ENCODE assay signal across 15 cellular contexts in genomic region chr5:172850454-172850797, GRCh38. TPM values are rescaled to one million over a fixed set of nuclear protein-coding genes. Genes with fewer than 3 reads are reported as not detected.
DNase-seq lines count a peak whose midpoint lies in the region; ATAC-seq and TF ChIP-seq lines count a peak whose summit lies in the region.
"Had no signal": no experiment of that assay in that cellular context is flagged by ENCODE, and none has a peak within 500 bp of the region (broad histone marks: within the 10 kb centered on the region; RNA-seq: fewer than 3 reads in every experiment).

No MANE protein-coding gene starts in this region.

- WGBS in GM23248 (ENCODE audit: low coverage in 1 of 2, low lambda C conversion rate in 2 of 2, missing lambda C conversion rate in 2 of 2), 2 experiments = 96% methylated on average over 6 of the region's 6 CpGs
- whole genome bisulfite sequencing in adrenal gland, 4 donors = 82 to 89% (median 84%) methylated on average over 3 to 6 of the region's 6 CpGs
- WGBS in stomach, 5 donors = 83 to 93% (median 87%) methylated on average over 6 of the region's 6 CpGs

- no peak overlapping the region for H3K27ac Mint-ChIP-seq in osteocyte (ENCODE audit: unreplicated experiment)
- H3K27ac Mint-ChIP-seq: activated T-helper 2 cell treated with anti-CD3 and anti-CD28 coated beads, Interferon-gamma antibody, Interleukin-2, Interleukin-4, amounts not matched to agents 10 μg/mL and 5 μg/mL and 100 μg/mL, durations not matched to agents 14 hours and 24 hours and 36 hours had no signal

- H3K4me1 ChIP-seq in GM23248 (ENCODE audit: insufficient read depth) (peaks cover 32% of the 10 kb centered on the region), adrenal gland (replicated peaks in 1 of 2) (peaks cover 29 to 64% of the 10 kb centered on the region in 2 donors), lower lobe of right lung (peaks cover 93% of the 10 kb centered on the region), stomach (peaks cover 70 to 98% (median 88%) of the 10 kb centered on the region in 4 donors)

- no peak overlapping the region for H3K4me3 ChIP-seq in GM23248
- H3K4me3 ChIP-seq in adrenal gland = no peak overlapping the region
- no peak overlapping the region for H3K4me3 ChIP-seq in lower lobe of right lung
- no peak overlapping the region for H3K4me3 ChIP-seq in stomach

- H3K9me3 ChIP-seq in GM23248 (ENCODE audit: low read depth) (no peaks in the 10 kb centered on the region), adrenal gland (replicated peaks in 1 of 3) (no peaks in the 10 kb centered on the region), lower lobe of right lung (no peaks in the 10 kb centered on the region), stomach (no peaks in the 10 kb centered on the region)

- in situ Hi-C loops in GM23248 (cut with MboI) = no loop called here

- H2AFZ ChIP-seq in GM23248 = no peak overlapping the region

- no peaks in the 10 kb centered on the region for H3K27me3 Mint-ChIP-seq in osteocyte (ENCODE audit: unreplicated experiment)

- H3K4me3 Mint-ChIP-seq in osteocyte (ENCODE audit: unreplicated experiment) = no peak overlapping the region
- H3K4me3 Mint-ChIP-seq: CD14-positive monocyte had no signal

- TF ChIP-seq CTCF in adrenal gland (IDR thresholded peaks at IDR 0.05) (no peak), lower lobe of right lung (IDR thresholded peaks at IDR 0.05) (no peak), stomach (IDR thresholded peaks at IDR 0.05) (no peak), osteocyte (IDR thresholded peaks at IDR 0.05) (no peak)

- H3K27me3 ChIP-seq in GM23248 (replicated peaks; ENCODE audit: insufficient read depth) = no peaks in the 10 kb centered on the region
- H3K27me3 ChIP-seq in adrenal gland = no peaks in the 10 kb centered on the region
- H3K27me3 ChIP-seq in lower lobe of right lung (ENCODE audit: low read depth) = no peaks in the 10 kb centered on the region
- no peaks in the 10 kb centered on the region for H3K27me3 ChIP-seq in stomach

- intact Hi-C loops in adrenal gland (cut with DNase I) = no loop called here
- intact Hi-C loops in lower lobe of right lung (cut with DNase I) = no loop called here
- intact Hi-C loops in stomach (cut with DNase I; ENCODE audit: low total_unique reads) = no loop called here

- no peak overlapping the region for H3K4me2 ChIP-seq in GM23248 (ENCODE audit: unreplicated experiment)

- TF ChIP-seq POLR2A in adrenal gland (IDR thresholded peaks at IDR 0.05) (no peak), stomach (IDR thresholded peaks at IDR 0.05) (no peak)

- TF ChIP-seq EP300 in stomach (IDR thresholded peaks at IDR 0.05) = no peak

- H3K27ac ChIP-seq in GM23248 (peak overlapping the region; percentile 31; the same call in 1 of the 2 replicates), adrenal gland (peak overlapping the region in 3 of 5 donors; percentile 63 to 86 (median 66)), lower lobe of right lung (peak overlapping the region; percentile 27), stomach (peak overlapping the region; percentile 67 to 98 (median 94))

- no peaks in the 10 kb centered on the region for H3K9me3 Mint-ChIP-seq in osteocyte (ENCODE audit: unreplicated experiment)
- H3K9me3 Mint-ChIP-seq: activated T-helper 2 cell treated with anti-CD3 and anti-CD28 coated beads, Interferon-gamma antibody, Interleukin-2, Interleukin-4, amounts not matched to agents 10 μg/mL and 5 μg/mL and 100 μg/mL, durations not matched to agents 14 hours and 24 hours and 36 hours; CD14-positive monocyte had no signal

- H3K36me3 ChIP-seq in GM23248 (ENCODE audit: low read depth) (no peaks in the 10 kb centered on the region), adrenal gland (replicated peaks in 1 of 2) (no peaks in the 10 kb centered on the region), lower lobe of right lung (no peaks in the 10 kb centered on the region), stomach (peaks cover 0 to under 1% (median 0%) of the 10 kb centered on the region in 4 donors)

- DNase-seq in GM23248 (no peak), adrenal gland (no peak), lower lobe of right lung (no peak), stomach (no peak), osteocyte (ENCODE audit: extremely low spot score, unreplicated experiment) (no peak), NCI-H446 treated with DMSO at 0.1 percent for 48 hours (lab: John Stamatoyannopoulos, UW) (no peak)
- DNase-seq: GOT3, head of caudate nucleus, MM.1S, NCI-H187 treated with DMSO at 0.1 percent for 48 hours, NCI-H524 had no signal

- no peaks in the 10 kb centered on the region for H3K36me3 Mint-ChIP-seq in osteocyte (ENCODE audit: unreplicated experiment)

- peaks cover 98% of the 10 kb centered on the region for H3K79me2 ChIP-seq in GM23248 (ENCODE audit: insufficient read depth)

- peaks cover 40% of the 10 kb centered on the region; the same call in 1 of the 2 replicates for H3F3A ChIP-seq in GM23248 (ENCODE audit: insufficient read depth)

- H3K9ac ChIP-seq in GM23248 = no peak overlapping the region

- peaks cover 56% of the 10 kb centered on the region for H3K4me1 Mint-ChIP-seq in osteocyte (ENCODE audit: unreplicated experiment)

- H3K9me2 ChIP-seq in GM23248 (ENCODE audit: insufficient read depth) = no peaks in the 10 kb centered on the region

- no peaks in the 10 kb centered on the region for H4K20me1 ChIP-seq in GM23248 (ENCODE audit: insufficient read depth)

- ATAC-seq in lower lobe of right lung (no peak), GM21737 (IDR thresholded peaks at IDR 0.05; ENCODE audit: unreplicated experiment) (no peak), GM19328 (IDR thresholded peaks at IDR 0.05; ENCODE audit: unreplicated experiment) (no peak)

RNA-seq across cellular contexts. Expression of gene ERGIC1, which starts 16.4 kb away (rescaled TPM):
- total RNA-seq in GM23248 (2014; rRNA removed; shearing (Covaris generic)) = 233 and 235 TPM in 2 replicates
- polyA plus RNA-seq in GM23248 (2016; fragmentation: Nextera tagmentation; extraction: Ambion mirVana) (66.4 and 75.8 TPM in 2 replicates), adrenal gland (100 to 1,000 TPM in 2 of 3 donors, 10 to 100 TPM in 1; 71.9 to 450 (median 103) TPM), stomach (10 to 100 TPM; 54.5 to 95.3 (median 83.7) TPM)
- total RNA-seq in adrenal gland (100 to 1,000 TPM; 108 to 410 (median 254) TPM), lower lobe of right lung (177 TPM), stomach (100 to 1,000 TPM in 4 of 5 donors, 10 to 100 TPM in 1; 98.8 to 293 (median 137) TPM), osteocyte (174 and 175 TPM in 2 replicates)

Comparison
In these comparisons a context has a peak if more than half of its experiments do, and no peak if none do; other contexts are left out.
1. H3K27ac ChIP-seq: peak in every context shown above with its lines; median percentile 94 in stomach; 66 in adrenal gland; 31 in GM23248; 27 in lower lobe of right lung.